20 cellular contexts compared by ENCODE assay signal in genomic region chr9:98869866-98870265, GRCh38.
"Had no signal": no experiment of that assay in that cellular context is flagged by ENCODE, and none has a peak within 500 bp of the region (broad histone marks: within the 10 kb centered on the region; RNA-seq: fewer than 3 reads in every experiment).

No MANE protein-coding gene starts in this region.

- H3K36me3 ChIP-seq: neutrophil, spleen, tibial nerve, upper lobe of right lung, vagina had no signal

- H3K9me3 Mint-ChIP-seq: endodermal cell; stimulated activated memory B cell treated with anti-CD40 and anti-IgM and Interleukin-4, amounts not matched to agents 10 μg/mL and 1 μg/mL and 100 μg/mL, for 72 hours; stimulated activated naive CD8-positive, alpha-beta T cell treated with anti-CD3 and anti-CD28 coated beads, Interleukin-15, Interleukin-2, amounts not matched to agents 100 ng/mL and 50 ng/mL, for 24 hours had no signal

- H3K4me3 ChIP-seq: hepatocyte, mucosa of descending colon, psoas muscle, spleen, testis, tibial nerve, upper lobe of right lung, vagina had no signal

- H3K4me1 Mint-ChIP-seq: endodermal cell; naive thymus-derived CD8-positive, alpha-beta T cell; stimulated activated memory B cell treated with anti-CD40 and anti-IgM and Interleukin-4, amounts not matched to agents 10 μg/mL and 1 μg/mL and 100 μg/mL, for 72 hours had no signal

- H3K27ac ChIP-seq: foreskin keratinocyte, hepatocyte, neutrophil, psoas muscle, spleen, testis, tibial nerve, upper lobe of right lung, vagina had no signal

- H3K4me2 ChIP-seq: hepatocyte had no signal

- H3K27me3 ChIP-seq: hepatocyte, spleen, testis, tibial nerve, upper lobe of right lung, vagina had no signal

- DNase-seq: effector CD4-positive, alpha-beta T cell; endodermal cell; erythroblast; foreskin keratinocyte; kidney; mucosa of descending colon; naive thymus-derived CD8-positive, alpha-beta T cell; psoas muscle; spleen; stimulated activated CD4-positive, alpha-beta T cell treated with anti-CD3 and anti-CD28 coated beads, Interleukin-15, amount 100 ng/mL, for 24 hours; stimulated activated CD4-positive, alpha-beta T cell treated with anti-CD3 and anti-CD28 coated beads, Interleukin-1b, Interleukin-23, amount 100 ng/mL, for 48 hours; stimulated activated CD4-positive, alpha-beta T cell treated with anti-CD3 and anti-CD28 coated beads, Interleukin-4, amount 100 ng/mL, for 24 hours; testis; upper lobe of right lung had no signal

- H3K79me2 ChIP-seq: hepatocyte had no signal

- H3K4me1 ChIP-seq: foreskin keratinocyte had no signal

- H3K27ac Mint-ChIP-seq: endodermal cell; naive thymus-derived CD8-positive, alpha-beta T cell; stimulated activated memory B cell treated with anti-CD40 and anti-IgM and Interleukin-4, amounts not matched to agents 10 μg/mL and 1 μg/mL and 100 μg/mL, for 72 hours; stimulated activated naive CD8-positive, alpha-beta T cell treated with anti-CD3 and anti-CD28 coated beads, Interleukin-15, Interleukin-2, amounts not matched to agents 100 ng/mL and 50 ng/mL, for 24 hours had no signal

- H2AFZ ChIP-seq: hepatocyte had no signal

- H3K4me3 Mint-ChIP-seq: endodermal cell; naive thymus-derived CD8-positive, alpha-beta T cell; stimulated activated memory B cell treated with anti-CD40 and anti-IgM and Interleukin-4, amounts not matched to agents 10 μg/mL and 1 μg/mL and 100 μg/mL, for 72 hours; stimulated activated naive CD8-positive, alpha-beta T cell treated with anti-CD3 and anti-CD28 coated beads, Interleukin-15, Interleukin-2, amounts not matched to agents 100 ng/mL and 50 ng/mL, for 24 hours had no signal

- H3K27me3 Mint-ChIP-seq: stimulated activated naive CD8-positive, alpha-beta T cell treated with anti-CD3 and anti-CD28 coated beads, Interleukin-15, Interleukin-2, amounts not matched to agents 100 ng/mL and 50 ng/mL, for 24 hours had no signal

- H3K9me3 ChIP-seq: mucosa of descending colon, neutrophil, psoas muscle, spleen, testis, tibial nerve, upper lobe of right lung, vagina had no signal

- H3K36me3 Mint-ChIP-seq: naive thymus-derived CD8-positive, alpha-beta T cell; stimulated activated memory B cell treated with anti-CD40 and anti-IgM and Interleukin-4, amounts not matched to agents 10 μg/mL and 1 μg/mL and 100 μg/mL, for 72 hours had no signal
